1 cellular context compared by ENCODE assay signal in genomic region chr16:81938331-81939163, GRCh38.
TF ChIP-seq lines count a peak whose summit lies in the region.

No MANE protein-coding gene starts in this region.

TF ChIP-seq in WTC11, 78 proteins besides CTCF, POLR2A, EP300 and RAD21 (continued from another document):
- TF ChIP-seq STAT6 (CRISPR knock-in tag; conservative IDR thresholded peaks at IDR 0.05; ENCODE audit: low read depth), result no peak
- no peak for TF ChIP-seq ETV6 (CRISPR knock-in tag; IDR thresholded peaks at IDR 0.05)
- TF ChIP-seq NR3C1 (CRISPR knock-in tag; conservative IDR thresholded peaks at IDR 0.05; ENCODE audit: low read depth), result no peak
- no peak for TF ChIP-seq SP1 (CRISPR knock-in tag; conservative IDR thresholded peaks at IDR 0.05)
- no peak for TF ChIP-seq RELA (CRISPR knock-in tag; IDR thresholded peaks at IDR 0.05; ENCODE audit: borderline replicate concordance)
- TF ChIP-seq ATF2 (CRISPR knock-in tag; IDR thresholded peaks at IDR 0.05; ENCODE audit: borderline replicate concordance, low read depth), result no peak
- no peak for TF ChIP-seq E2F1 (CRISPR knock-in tag; IDR thresholded peaks at IDR 0.05)
- TF ChIP-seq IRF2 (CRISPR knock-in tag; IDR thresholded peaks at IDR 0.05; ENCODE audit: borderline replicate concordance, low read depth), result no peak
- no peak for TF ChIP-seq HMGA2 (CRISPR knock-in tag; IDR thresholded peaks at IDR 0.05)
- TF ChIP-seq MYBL2 (CRISPR knock-in tag; IDR thresholded peaks at IDR 0.05), result no peak
- no peak for TF ChIP-seq NR1H2 (CRISPR knock-in tag; IDR thresholded peaks at IDR 0.05)
- TF ChIP-seq ZBTB43 (CRISPR knock-in tag; IDR thresholded peaks at IDR 0.05), result no peak
- no peak for TF ChIP-seq MXD4 (CRISPR knock-in tag; IDR thresholded peaks at IDR 0.05; ENCODE audit: borderline replicate concordance)
